In the genomic region with DNA sequence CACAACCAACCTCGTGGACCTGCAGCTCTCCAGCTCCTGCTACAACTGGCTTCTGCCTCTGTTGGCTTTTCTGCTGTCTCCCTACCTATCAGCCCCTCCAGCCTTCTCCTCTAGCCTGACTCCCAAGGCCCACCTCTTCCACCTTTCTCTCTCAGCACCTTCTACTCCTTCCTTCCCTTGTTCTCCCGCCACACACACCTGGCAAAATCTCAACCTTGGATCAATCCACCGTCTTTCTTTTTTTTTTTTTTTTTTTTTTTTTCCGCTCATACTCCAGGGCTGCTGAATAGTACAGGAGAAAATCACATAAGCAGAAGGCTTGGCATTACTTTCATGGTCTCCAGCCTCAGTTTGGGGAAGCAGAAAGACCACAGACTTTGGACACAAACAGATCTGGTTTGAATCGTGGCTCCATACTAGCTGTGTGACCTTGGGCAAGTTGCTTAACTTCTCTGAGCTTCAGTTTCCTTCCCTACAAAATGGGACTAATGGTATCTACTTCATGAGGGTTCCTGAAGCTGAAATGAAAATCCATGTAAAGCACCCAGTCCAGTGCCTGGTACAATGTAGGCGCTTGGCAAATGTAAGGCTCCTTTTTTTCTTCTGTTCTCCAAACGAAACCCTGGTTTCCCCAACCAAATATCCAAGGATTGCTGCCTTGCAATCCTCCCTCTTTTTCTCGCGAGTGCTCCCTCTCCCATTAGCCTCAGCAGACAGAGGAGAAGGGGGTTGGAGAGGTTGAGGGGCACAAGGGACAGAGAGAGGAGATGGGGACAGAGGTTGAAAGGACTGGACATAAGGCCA, we compare ENCODE assay signal across 8 cellular contexts. TPM values are rescaled to one million over a fixed set of nuclear protein-coding genes. Genes with fewer than 3 reads are reported as not detected.
DNase-seq lines count a peak whose midpoint lies in the region; ATAC-seq and TF ChIP-seq lines count a peak whose summit lies in the region.

No MANE protein-coding gene starts in this region.

- TF ChIP-seq CTCF in AG10803 (conservative IDR thresholded peaks at IDR 0.05; ENCODE audit: low read length), result no peak
- TF ChIP-seq CTCF in epithelial cell of proximal tubule (conservative IDR thresholded peaks at IDR 0.05; ENCODE audit: low read depth, low read length), result no peak
- no peak for TF ChIP-seq CTCF in neural crest cell (conservative IDR thresholded peaks at IDR 0.05)

- no peak for DNase-seq in AG10803 (ENCODE audit: low read depth)
- DNase-seq in NT2/D1 (ENCODE audit: low read depth, low spot score), result no peak
- DNase-seq in epithelial cell of proximal tubule (ENCODE audit: low read depth), result no peak
- DNase-seq in neural crest cell (ENCODE audit: low read depth, low spot score), result no peak
- no peak for DNase-seq in NCI-H1930 (lab: John Stamatoyannopoulos, UW)
- no peak for DNase-seq in NOMO-1 (lab: John Stamatoyannopoulos, UW; ENCODE audit: unreplicated experiment in 2 of 2)

- H3K9me3 Mint-ChIP-seq in neural crest cell, result peaks cover 9% of the 10 kb centered on the region

- no peaks in the 10 kb centered on the region for H3K27me3 ChIP-seq in NT2/D1 (ENCODE audit: insufficient read depth, insufficient read length)

- ATAC-seq in GM18517 (IDR thresholded peaks at IDR 0.05; ENCODE audit: unreplicated experiment) (no peak), GM19324 (IDR thresholded peaks at IDR 0.05; ENCODE audit: low FRiP score, unreplicated experiment) (no peak)

- no peak overlapping the region for H3K27ac Mint-ChIP-seq in neural crest cell (ENCODE audit: unreplicated experiment)

- H3K4me3 Mint-ChIP-seq in neural crest cell, result peak overlapping the region; percentile 89

- no peaks in the 10 kb centered on the region for H3K27me3 Mint-ChIP-seq in neural crest cell (ENCODE audit: low read depth)

- H3K4me3 ChIP-seq in AG10803 (ENCODE audit: low read length) (peak overlapping the region; percentile 69), NT2/D1 (ENCODE audit: insufficient read length, low read depth) (peak overlapping the region; percentile 83), epithelial cell of proximal tubule (ENCODE audit: low read depth, low read length) (peak overlapping the region; percentile 64)

- H3K9ac ChIP-seq in NT2/D1 (ENCODE audit: insufficient read length, low read depth), result peak overlapping the region; percentile 91

- H3K4me1 Mint-ChIP-seq in neural crest cell, result peaks cover 48% of the 10 kb centered on the region

- peaks cover 19% of the 10 kb centered on the region for H3K36me3 ChIP-seq in NT2/D1 (ENCODE audit: insufficient read depth, insufficient read length, low read length)

- no peaks in the 10 kb centered on the region for H3K9me3 ChIP-seq in NT2/D1 (ENCODE audit: insufficient read depth, low read length)

- H3K4me1 ChIP-seq in NT2/D1 (ENCODE audit: insufficient read depth, insufficient read length), result no peaks in the 10 kb centered on the region

- peaks cover 17% of the 10 kb centered on the region for H3K36me3 Mint-ChIP-seq in neural crest cell (ENCODE audit: low read depth)

RNA-seq across cellular contexts. Expression of a gene that starts 1.7 kb away (rescaled TPM):
- total RNA-seq in epithelial cell of proximal tubule (10.2 and 10.3 TPM in 2 replicates), neural crest cell (34.0 and 36.6 TPM in 2 replicates)

RNA-seq across cellular contexts. Expression of a gene that starts 35.7 kb away (rescaled TPM):
- 21.6 and 23.1 TPM in 2 replicates for total RNA-seq in epithelial cell of proximal tubule
- total RNA-seq in neural crest cell, result 52.9 and 53.3 TPM in 2 replicates

RNA-seq across cellular contexts. Expression of a gene that starts 54.2 kb away (rescaled TPM):
- total RNA-seq in epithelial cell of proximal tubule, result 13.2 and 14.3 TPM in 2 replicates
- total RNA-seq in neural crest cell, result 39.3 and 40.2 TPM in 2 replicates
